In the genomic region with DNA sequence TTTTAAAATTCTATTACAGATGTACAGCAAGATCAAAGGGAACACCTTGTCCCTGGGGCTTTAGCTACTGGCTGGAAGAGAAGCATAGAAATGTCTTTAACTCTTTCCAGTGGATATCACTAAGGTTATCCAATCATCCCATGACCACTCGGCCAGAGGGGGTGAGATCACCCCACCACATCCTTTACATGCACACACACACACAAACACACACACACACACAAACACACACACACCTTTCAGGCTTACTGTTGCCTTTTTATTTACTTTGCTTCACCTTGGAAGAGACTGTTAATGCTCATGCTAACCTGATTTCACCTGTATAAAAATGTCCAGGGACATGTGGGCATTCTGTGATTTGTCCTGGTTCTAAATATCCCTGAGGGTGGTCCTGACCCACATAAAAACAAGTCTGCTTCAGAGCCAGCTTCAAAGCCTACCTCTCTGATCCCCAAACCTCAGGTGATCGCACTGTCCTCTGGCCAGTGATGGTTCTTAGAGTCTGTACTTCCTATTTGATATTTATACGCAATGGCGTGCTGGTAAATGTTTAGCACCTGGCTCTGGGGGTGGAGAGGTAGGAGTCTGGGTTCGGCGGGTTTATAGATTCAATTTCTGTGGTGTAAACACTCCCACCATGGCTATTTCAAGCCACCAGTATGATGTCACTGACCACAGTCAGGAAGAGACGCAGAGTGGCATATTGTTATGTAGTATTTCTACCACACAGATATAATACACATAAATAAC, we compare ENCODE assay signal across 10 cellular contexts.
DNase-seq lines count a peak whose midpoint lies in the region; ATAC-seq and TF ChIP-seq lines count a peak whose summit lies in the region.
"Had no signal": no experiment of that assay in that cellular context is flagged by ENCODE, and none has a peak within 500 bp of the region (broad histone marks: within the 10 kb centered on the region; RNA-seq: fewer than 3 reads in every experiment).

No MANE protein-coding gene starts in this region.

- no peak for DNase-seq in nephron progenitor cell
- no peak for DNase-seq in esophagus squamous epithelium (lab: John Stamatoyannopoulos, UW)
- no peak for DNase-seq in NCI-H1694 (lab: John Stamatoyannopoulos, UW)
- DNase-seq in right atrium auricular region (ENCODE audit: low spot score), result no peak
- DNase-seq in cortex of kidney (lab: John Stamatoyannopoulos, UW), result no peak

- H3K4me1 ChIP-seq in esophagus squamous epithelium (peaks cover 0 to 20% (median 3%) of the 10 kb centered on the region in 3 donors), right atrium auricular region (no peaks in the 10 kb centered on the region)

- 60 to 71% methylated on average over 7 of the region's 7 CpGs for WGBS in esophagus squamous epithelium, 2 donors

- intact Hi-C loops in esophagus squamous epithelium (cut with DNase I), result no loop called here

- peaks cover 3% of the 10 kb centered on the region for H3K9me3 Mint-ChIP-seq in nephron progenitor cell

- H3K4me3 ChIP-seq in esophagus squamous epithelium (no peak overlapping the region), right atrium auricular region (no peak overlapping the region)
- H3K4me3 ChIP-seq: SK-N-MC had no signal

- no peaks in the 10 kb centered on the region for H3K27me3 ChIP-seq in esophagus squamous epithelium
- no peaks in the 10 kb centered on the region for H3K27me3 ChIP-seq in right atrium auricular region

- H3K36me3 Mint-ChIP-seq in nephron progenitor cell (ENCODE audit: low read depth), result no peaks in the 10 kb centered on the region
- H3K36me3 Mint-ChIP-seq: brain had no signal

- TF ChIP-seq POLR2A in esophagus squamous epithelium (IDR thresholded peaks at IDR 0.05), result no peak

- no peaks in the 10 kb centered on the region for H3K9me3 ChIP-seq in esophagus squamous epithelium
- no peaks in the 10 kb centered on the region for H3K9me3 ChIP-seq in right atrium auricular region

- peak overlapping the region; percentile 89 for H3K27ac Mint-ChIP-seq in nephron progenitor cell

- H3K36me3 ChIP-seq in esophagus squamous epithelium, result no peaks in the 10 kb centered on the region
- no peaks in the 10 kb centered on the region for H3K36me3 ChIP-seq in right atrium auricular region

- no peak overlapping the region for H3K27ac ChIP-seq in esophagus squamous epithelium
- no peak overlapping the region for H3K27ac ChIP-seq in right atrium auricular region
- H3K27ac ChIP-seq: SK-N-MC had no signal

- peak; percentile 96 for ATAC-seq in GM18873 (IDR thresholded peaks at IDR 0.05; ENCODE audit: low FRiP score, unreplicated experiment)
- peak; percentile 86 for ATAC-seq in GM21825 (IDR thresholded peaks at IDR 0.05; ENCODE audit: unreplicated experiment)
- peak; percentile 89 for ATAC-seq in HG03571 (IDR thresholded peaks at IDR 0.05; ENCODE audit: unreplicated experiment)

- no peak overlapping the region for H3K4me3 Mint-ChIP-seq in nephron progenitor cell
- H3K4me3 Mint-ChIP-seq: brain had no signal

- peaks cover 32% of the 10 kb centered on the region for H3K4me1 Mint-ChIP-seq in nephron progenitor cell

- no peaks in the 10 kb centered on the region for H3K27me3 Mint-ChIP-seq in nephron progenitor cell (ENCODE audit: low read depth, poor library complexity)

- TF ChIP-seq CTCF in nephron progenitor cell (IDR thresholded peaks at IDR 0.05) (no peak), esophagus squamous epithelium (IDR thresholded peaks at IDR 0.05) (no peak), right atrium auricular region (IDR thresholded peaks at IDR 0.05) (no peak)
